20 cellular contexts compared by ENCODE assay signal in the genomic region with DNA sequence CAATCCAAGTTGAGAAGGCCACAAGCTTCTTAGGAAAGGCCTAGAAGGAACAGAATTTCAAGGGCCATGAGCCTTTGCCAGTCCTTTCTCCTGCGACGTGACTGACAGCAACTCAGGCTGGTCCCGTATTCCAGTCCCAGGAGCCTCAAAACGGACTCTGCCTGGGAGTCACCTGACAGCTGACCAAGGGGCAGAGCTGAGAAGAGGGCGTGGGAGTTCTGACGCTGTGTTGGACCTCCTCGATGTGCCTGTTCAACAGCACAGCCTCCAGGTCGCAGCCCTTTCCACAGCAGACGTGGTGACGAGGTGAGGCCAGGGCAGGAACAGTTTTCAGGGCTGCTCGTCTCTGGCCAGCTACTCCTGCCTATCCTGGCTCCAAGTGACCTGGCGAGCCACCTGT.
"Had no signal": no experiment of that assay in that cellular context is flagged by ENCODE, and none has a peak within 500 bp of the region (broad histone marks: within the 10 kb centered on the region; RNA-seq: fewer than 3 reads in every experiment).

No MANE protein-coding gene starts in this region.

- DNase-seq: activated B cell treated with CpG ODN at 0.5 μM for 24 hours; activated CD4-positive, alpha-beta memory T cell treated with anti-CD3 and anti-CD28 coated beads, Interleukin-2, amount 10 ng/mL, durations not matched to agents 7 days and 5 days; activated CD4-positive, alpha-beta T cell treated with anti-CD3 and anti-CD28 coated beads for 48 hours; activated CD8-positive, alpha-beta memory T cell treated with anti-CD3 and anti-CD28 coated beads, Interleukin-2, amount 10 ng/mL, durations not matched to agents 7 days and 5 days; activated naive CD4-positive, alpha-beta T cell treated with anti-CD3 and anti-CD28 coated beads for 36 hours; activated T-cell treated with anti-CD3 and anti-CD28 coated beads, Interleukin-2, amount 50 U/mL, for 1 hour; brain microvascular endothelial cell; effector CD8-positive, alpha-beta T cell; esophagus squamous epithelium; heart right ventricle; immature natural killer cell; naive thymus-derived CD4-positive, alpha-beta T cell; stimulated activated CD4-positive, alpha-beta T cell treated with anti-CD3 and anti-CD28 coated beads, Interleukin-1b, Interleukin-23, amount 100 ng/mL, for 48 hours; stimulated activated CD8-positive, alpha-beta memory T cell treated with anti-CD3 and anti-CD28 coated beads, Interleukin-4, amount 100 ng/mL, for 48 hours; stimulated activated naive CD8-positive, alpha-beta T cell treated with anti-CD3 and anti-CD28 coated beads, Interleukin-15, Interleukin-2, amounts not matched to agents 100 U/mL and 50 U/mL, for 24 hours had no signal

- H3K4me2 ChIP-seq: neural progenitor cell had no signal

- H3K4me1 Mint-ChIP-seq: activated B cell treated with CpG ODN at 0.5 μM for 24 hours had no signal

- H3K27ac Mint-ChIP-seq: activated B cell treated with CpG ODN at 0.5 μM for 24 hours; activated CD4-positive, alpha-beta memory T cell treated with anti-CD3 and anti-CD28 coated beads, Interleukin-2, amount 10 ng/mL, durations not matched to agents 7 days and 5 days; activated CD8-positive, alpha-beta memory T cell treated with anti-CD3 and anti-CD28 coated beads, Interleukin-2, amount 10 ng/mL, durations not matched to agents 7 days and 5 days; activated naive CD4-positive, alpha-beta T cell treated with anti-CD3 and anti-CD28 coated beads for 36 hours; activated T-helper 17 cell treated with anti-CD3 and anti-CD28 coated beads, Interleukin-2, amount 50 U/mL, for 72 hours; immature natural killer cell; naive thymus-derived CD4-positive, alpha-beta T cell; T-cell had no signal

- H2AFZ ChIP-seq: neural progenitor cell had no signal

- H3K27me3 Mint-ChIP-seq: activated B cell treated with CpG ODN at 0.5 μM for 24 hours; activated CD4-positive, alpha-beta memory T cell treated with anti-CD3 and anti-CD28 coated beads, Interleukin-2, amount 10 ng/mL, durations not matched to agents 7 days and 5 days; activated CD8-positive, alpha-beta memory T cell treated with anti-CD3 and anti-CD28 coated beads, Interleukin-2, amount 10 ng/mL, durations not matched to agents 7 days and 5 days; activated T-helper 17 cell treated with anti-CD3 and anti-CD28 coated beads, Interleukin-2, amount 50 U/mL, for 72 hours; central memory CD8-positive, alpha-beta T cell; naive thymus-derived CD4-positive, alpha-beta T cell; T-cell had no signal

- H3K4me3 Mint-ChIP-seq: activated B cell treated with CpG ODN at 0.5 μM for 24 hours; activated CD4-positive, alpha-beta memory T cell treated with anti-CD3 and anti-CD28 coated beads, Interleukin-2, amount 10 ng/mL, durations not matched to agents 7 days and 5 days; activated CD8-positive, alpha-beta memory T cell treated with anti-CD3 and anti-CD28 coated beads, Interleukin-2, amount 10 ng/mL, durations not matched to agents 7 days and 5 days; activated naive CD4-positive, alpha-beta T cell treated with anti-CD3 and anti-CD28 coated beads for 36 hours; activated T-helper 17 cell treated with anti-CD3 and anti-CD28 coated beads, Interleukin-2, amount 50 U/mL, for 72 hours; central memory CD8-positive, alpha-beta T cell; immature natural killer cell; naive thymus-derived CD4-positive, alpha-beta T cell; neural progenitor cell; T-cell had no signal

- H3K36me3 Mint-ChIP-seq: immature natural killer cell had no signal

- H3K27me3 ChIP-seq: brain microvascular endothelial cell, esophagus squamous epithelium, heart right ventricle, neural progenitor cell, transverse colon had no signal

- H3K9me3 ChIP-seq: esophagus squamous epithelium, heart right ventricle, transverse colon had no signal

- H3K27ac ChIP-seq: brain microvascular endothelial cell, esophagus squamous epithelium, heart right ventricle, neural progenitor cell, transverse colon had no signal

- ATAC-seq: activated CD8-positive, alpha-beta memory T cell treated with anti-CD3 and anti-CD28 coated beads, Interleukin-2, amount 10 ng/mL, durations not matched to agents 7 days and 5 days; activated T-helper 17 cell treated with anti-CD3 and anti-CD28 coated beads, Interleukin-2, amount 50 U/mL, for 72 hours; heart right ventricle; naive thymus-derived CD4-positive, alpha-beta T cell; stimulated activated naive CD8-positive, alpha-beta T cell treated with anti-CD3 and anti-CD28 coated beads, Interleukin-15, Interleukin-2, amounts not matched to agents 100 U/mL and 50 U/mL, for 24 hours; T-cell had no signal

- H3K36me3 ChIP-seq: brain microvascular endothelial cell, neural progenitor cell, transverse colon had no signal

- H3K9me3 Mint-ChIP-seq: activated B cell treated with CpG ODN at 0.5 μM for 24 hours; activated CD4-positive, alpha-beta memory T cell treated with anti-CD3 and anti-CD28 coated beads, Interleukin-2, amount 10 ng/mL, durations not matched to agents 7 days and 5 days; activated naive CD4-positive, alpha-beta T cell treated with anti-CD3 and anti-CD28 coated beads for 36 hours; activated T-helper 17 cell treated with anti-CD3 and anti-CD28 coated beads, Interleukin-2, amount 50 U/mL, for 72 hours; central memory CD8-positive, alpha-beta T cell; naive thymus-derived CD4-positive, alpha-beta T cell; neural progenitor cell; T-cell had no signal

- H3K9ac ChIP-seq: neural progenitor cell had no signal

- H3K4me3 ChIP-seq: esophagus squamous epithelium, heart right ventricle, neural progenitor cell, transverse colon had no signal
